Comparison of ENCODE assay signal across 1 cellular context in genomic region chr10:51886438-51887068, GRCh38.
TF ChIP-seq lines count a peak whose summit lies in the region.

No MANE protein-coding gene starts in this region.

TF ChIP-seq in HepG2, 621 proteins besides CTCF, POLR2A, EP300 and RAD21 (continued from another document):
- TF ChIP-seq, protein P1, sequence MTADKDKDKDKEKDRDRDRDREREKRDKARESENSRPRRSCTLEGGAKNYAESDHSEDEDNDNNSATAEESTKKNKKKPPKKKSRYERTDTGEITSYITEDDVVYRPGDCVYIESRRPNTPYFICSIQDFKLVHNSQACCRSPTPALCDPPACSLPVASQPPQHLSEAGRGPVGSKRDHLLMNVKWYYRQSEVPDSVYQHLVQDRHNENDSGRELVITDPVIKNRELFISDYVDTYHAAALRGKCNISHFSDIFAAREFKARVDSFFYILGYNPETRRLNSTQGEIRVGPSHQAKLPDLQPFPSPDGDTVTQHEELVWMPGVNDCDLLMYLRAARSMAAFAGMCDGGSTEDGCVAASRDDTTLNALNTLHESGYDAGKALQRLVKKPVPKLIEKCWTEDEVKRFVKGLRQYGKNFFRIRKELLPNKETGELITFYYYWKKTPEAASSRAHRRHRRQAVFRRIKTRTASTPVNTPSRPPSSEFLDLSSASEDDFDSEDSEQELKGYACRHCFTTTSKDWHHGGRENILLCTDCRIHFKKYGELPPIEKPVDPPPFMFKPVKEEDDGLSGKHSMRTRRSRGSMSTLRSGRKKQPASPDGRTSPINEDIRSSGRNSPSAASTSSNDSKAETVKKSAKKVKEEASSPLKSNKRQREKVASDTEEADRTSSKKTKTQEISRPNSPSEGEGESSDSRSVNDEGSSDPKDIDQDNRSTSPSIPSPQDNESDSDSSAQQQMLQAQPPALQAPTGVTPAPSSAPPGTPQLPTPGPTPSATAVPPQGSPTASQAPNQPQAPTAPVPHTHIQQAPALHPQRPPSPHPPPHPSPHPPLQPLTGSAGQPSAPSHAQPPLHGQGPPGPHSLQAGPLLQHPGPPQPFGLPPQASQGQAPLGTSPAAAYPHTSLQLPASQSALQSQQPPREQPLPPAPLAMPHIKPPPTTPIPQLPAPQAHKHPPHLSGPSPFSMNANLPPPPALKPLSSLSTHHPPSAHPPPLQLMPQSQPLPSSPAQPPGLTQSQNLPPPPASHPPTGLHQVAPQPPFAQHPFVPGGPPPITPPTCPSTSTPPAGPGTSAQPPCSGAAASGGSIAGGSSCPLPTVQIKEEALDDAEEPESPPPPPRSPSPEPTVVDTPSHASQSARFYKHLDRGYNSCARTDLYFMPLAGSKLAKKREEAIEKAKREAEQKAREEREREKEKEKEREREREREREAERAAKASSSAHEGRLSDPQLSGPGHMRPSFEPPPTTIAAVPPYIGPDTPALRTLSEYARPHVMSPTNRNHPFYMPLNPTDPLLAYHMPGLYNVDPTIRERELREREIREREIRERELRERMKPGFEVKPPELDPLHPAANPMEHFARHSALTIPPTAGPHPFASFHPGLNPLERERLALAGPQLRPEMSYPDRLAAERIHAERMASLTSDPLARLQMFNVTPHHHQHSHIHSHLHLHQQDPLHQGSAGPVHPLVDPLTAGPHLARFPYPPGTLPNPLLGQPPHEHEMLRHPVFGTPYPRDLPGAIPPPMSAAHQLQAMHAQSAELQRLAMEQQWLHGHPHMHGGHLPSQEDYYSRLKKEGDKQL (CRISPR knock-in tag; IDR thresholded peaks at IDR 0.05; ENCODE audit: low read depth), result no peak
- TF ChIP-seq RARA (CRISPR knock-in tag; IDR thresholded peaks at IDR 0.05) (no peak), MIXL1 (CRISPR knock-in tag; IDR thresholded peaks at IDR 0.05) (no peak), MTF1 (CRISPR knock-in tag; IDR thresholded peaks at IDR 0.05) (no peak), SOX13 (IDR thresholded peaks at IDR 0.05) (no peak), SOX13 (CRISPR knock-in tag; conservative IDR thresholded peaks at IDR 0.05 in 1 of 2, IDR thresholded peaks at IDR 0.05 in 1 of 2) (no peak), SPEN (CRISPR knock-in tag; IDR thresholded peaks at IDR 0.05; ENCODE audit: low read depth) (no peak), ZSCAN29 (CRISPR knock-in tag; conservative IDR thresholded peaks at IDR 0.05) (no peak), TCF12 (IDR thresholded peaks at IDR 0.05) (no peak), TCF12 (CRISPR knock-in tag; IDR thresholded peaks at IDR 0.05) (no peak), KLF16 (CRISPR knock-in tag; IDR thresholded peaks at IDR 0.05) (no peak), FIP1L1 (IDR thresholded peaks at IDR 0.05; ENCODE audit: borderline replicate concordance, insufficient read depth, low read depth, low read length) (no peak), GABPB1 (CRISPR knock-in tag; IDR thresholded peaks at IDR 0.05) (no peak)
- TF ChIP-seq, protein P2, sequence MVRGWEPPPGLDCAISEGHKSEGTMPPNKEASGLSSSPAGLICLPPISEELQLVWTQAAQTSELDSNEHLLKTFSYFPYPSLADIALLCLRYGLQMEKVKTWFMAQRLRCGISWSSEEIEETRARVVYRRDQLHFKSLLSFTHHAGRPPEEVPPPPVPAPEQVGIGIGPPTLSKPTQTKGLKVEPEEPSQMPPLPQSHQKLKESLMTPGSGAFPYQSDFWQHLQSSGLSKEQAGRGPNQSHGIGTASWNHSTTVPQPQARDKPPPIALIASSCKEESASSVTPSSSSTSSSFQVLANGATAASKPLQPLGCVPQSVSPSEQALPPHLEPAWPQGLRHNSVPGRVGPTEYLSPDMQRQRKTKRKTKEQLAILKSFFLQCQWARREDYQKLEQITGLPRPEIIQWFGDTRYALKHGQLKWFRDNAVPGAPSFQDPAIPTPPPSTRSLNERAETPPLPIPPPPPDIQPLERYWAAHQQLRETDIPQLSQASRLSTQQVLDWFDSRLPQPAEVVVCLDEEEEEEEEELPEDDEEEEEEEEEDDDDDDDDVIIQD (CRISPR knock-in tag; IDR thresholded peaks at IDR 0.05; ENCODE audit: low read depth), result no peak
